ENCODE assay signal across 1 cellular context in the genomic region with DNA sequence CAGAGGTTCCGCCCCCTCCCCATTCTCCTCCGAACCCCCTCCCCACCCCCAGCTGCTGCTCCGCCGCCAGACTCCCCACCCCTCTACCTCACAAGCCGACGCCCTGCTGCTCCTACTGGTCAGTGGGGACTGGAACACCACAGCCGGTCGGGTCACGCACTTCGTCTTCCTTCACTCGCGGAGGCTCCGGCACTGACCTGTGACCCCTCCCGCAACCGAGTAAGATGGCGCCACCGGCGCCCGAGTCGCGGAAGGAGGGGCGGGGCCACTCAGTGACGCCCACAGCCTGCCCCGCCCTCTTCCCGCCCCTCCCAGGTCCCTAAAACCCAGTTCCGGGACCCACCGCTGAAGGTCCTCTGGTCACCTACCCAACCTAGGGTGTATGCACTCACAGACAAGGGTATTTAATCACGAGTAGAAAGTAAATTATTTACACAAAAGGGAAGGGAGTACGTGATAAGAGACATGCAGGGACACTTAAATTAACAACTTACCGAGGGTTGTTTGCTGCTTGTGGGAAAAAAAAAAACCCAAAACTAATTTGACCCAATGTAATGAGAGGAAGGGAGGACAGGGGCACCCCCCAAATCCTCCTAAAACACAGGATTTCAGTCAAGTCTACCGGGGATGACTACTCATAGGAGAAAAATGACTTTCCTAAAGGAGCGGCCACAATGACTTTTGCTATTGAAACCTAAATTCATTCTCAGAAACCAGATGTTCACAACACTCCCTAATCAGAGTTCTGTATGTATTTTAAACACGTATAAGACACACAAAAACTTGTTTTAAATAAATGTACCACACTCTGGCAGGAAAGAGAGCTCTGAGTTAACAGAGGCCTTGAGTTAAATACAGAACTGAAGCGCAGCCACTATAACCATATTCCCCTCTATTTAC.
TF ChIP-seq lines count a peak whose summit lies in the region.

A gene with protein sequence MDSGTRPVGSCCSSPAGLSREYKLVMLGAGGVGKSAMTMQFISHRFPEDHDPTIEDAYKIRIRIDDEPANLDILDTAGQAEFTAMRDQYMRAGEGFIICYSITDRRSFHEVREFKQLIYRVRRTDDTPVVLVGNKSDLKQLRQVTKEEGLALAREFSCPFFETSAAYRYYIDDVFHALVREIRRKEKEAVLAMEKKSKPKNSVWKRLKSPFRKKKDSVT (minus strand): TSS at position 194 of the 900 bp plus-strand sequence. CDS start 588 bp downstream, outside the sequence.

TF ChIP-seq in K562, 482 proteins besides CTCF, POLR2A, EP300 and RAD21 (continued from another document and continues in another):
- TF ChIP-seq, protein P1, sequence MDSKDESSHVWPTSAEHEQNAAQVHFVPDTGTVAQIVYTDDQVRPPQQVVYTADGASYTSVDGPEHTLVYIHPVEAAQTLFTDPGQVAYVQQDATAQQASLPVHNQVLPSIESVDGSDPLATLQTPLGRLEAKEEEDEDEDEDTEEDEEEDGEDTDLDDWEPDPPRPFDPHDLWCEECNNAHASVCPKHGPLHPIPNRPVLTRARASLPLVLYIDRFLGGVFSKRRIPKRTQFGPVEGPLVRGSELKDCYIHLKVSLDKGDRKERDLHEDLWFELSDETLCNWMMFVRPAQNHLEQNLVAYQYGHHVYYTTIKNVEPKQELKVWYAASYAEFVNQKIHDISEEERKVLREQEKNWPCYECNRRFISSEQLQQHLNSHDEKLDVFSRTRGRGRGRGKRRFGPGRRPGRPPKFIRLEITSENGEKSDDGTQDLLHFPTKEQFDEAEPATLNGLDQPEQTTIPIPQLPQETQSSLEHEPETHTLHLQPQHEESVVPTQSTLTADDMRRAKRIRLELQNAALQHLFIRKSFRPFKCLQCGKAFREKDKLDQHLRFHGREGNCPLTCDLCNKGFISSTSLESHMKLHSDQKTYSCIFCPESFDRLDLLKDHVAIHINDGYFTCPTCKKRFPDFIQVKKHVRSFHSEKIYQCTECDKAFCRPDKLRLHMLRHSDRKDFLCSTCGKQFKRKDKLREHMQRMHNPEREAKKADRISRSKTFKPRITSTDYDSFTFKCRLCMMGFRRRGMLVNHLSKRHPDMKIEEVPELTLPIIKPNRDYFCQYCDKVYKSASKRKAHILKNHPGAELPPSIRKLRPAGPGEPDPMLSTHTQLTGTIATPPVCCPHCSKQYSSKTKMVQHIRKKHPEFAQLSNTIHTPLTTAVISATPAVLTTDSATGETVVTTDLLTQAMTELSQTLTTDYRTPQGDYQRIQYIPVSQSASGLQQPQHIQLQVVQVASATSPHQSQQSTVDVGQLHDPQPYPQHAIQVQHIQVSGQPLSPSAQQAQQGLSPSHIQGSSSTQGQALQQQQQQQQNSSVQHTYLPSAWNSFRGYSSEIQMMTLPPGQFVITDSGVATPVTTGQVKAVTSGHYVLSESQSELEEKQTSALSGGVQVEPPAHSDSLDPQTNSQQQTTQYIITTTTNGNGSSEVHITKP (IDR thresholded peaks at IDR 0.05; ENCODE audit: partially characterized antibody): no peak
- peak; percentile 69; the same call in 1 of the 2 replicates for TF ChIP-seq RB1 (IDR thresholded peaks at IDR 0.05; ENCODE audit: low read depth)
- no peak for TF ChIP-seq TOE1 (IDR thresholded peaks at IDR 0.05; ENCODE audit: borderline replicate concordance)
- no peak for TF ChIP-seq TOE1 (CRISPR knock-in tag; IDR thresholded peaks at IDR 0.05; ENCODE audit: borderline replicate concordance, low read depth)
- TF ChIP-seq ZNF507 (tag; conservative IDR thresholded peaks at IDR 0.05): no peak
- TF ChIP-seq, protein P2, sequence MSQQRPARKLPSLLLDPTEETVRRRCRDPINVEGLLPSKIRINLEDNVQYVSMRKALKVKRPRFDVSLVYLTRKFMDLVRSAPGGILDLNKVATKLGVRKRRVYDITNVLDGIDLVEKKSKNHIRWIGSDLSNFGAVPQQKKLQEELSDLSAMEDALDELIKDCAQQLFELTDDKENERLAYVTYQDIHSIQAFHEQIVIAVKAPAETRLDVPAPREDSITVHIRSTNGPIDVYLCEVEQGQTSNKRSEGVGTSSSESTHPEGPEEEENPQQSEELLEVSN (IDR thresholded peaks at IDR 0.05; ENCODE audit: borderline replicate concordance in 1 of 2, extremely low read depth in 1 of 2, insufficient read depth in 1 of 2, insufficient read length in 1 of 2, low read depth in 1 of 2, low read length in 1 of 2, poor library complexity in 1 of 2, severe bottlenecking in 1 of 2): peak in 1 of 2 experiments; percentile 23
- TF ChIP-seq, protein P3, sequence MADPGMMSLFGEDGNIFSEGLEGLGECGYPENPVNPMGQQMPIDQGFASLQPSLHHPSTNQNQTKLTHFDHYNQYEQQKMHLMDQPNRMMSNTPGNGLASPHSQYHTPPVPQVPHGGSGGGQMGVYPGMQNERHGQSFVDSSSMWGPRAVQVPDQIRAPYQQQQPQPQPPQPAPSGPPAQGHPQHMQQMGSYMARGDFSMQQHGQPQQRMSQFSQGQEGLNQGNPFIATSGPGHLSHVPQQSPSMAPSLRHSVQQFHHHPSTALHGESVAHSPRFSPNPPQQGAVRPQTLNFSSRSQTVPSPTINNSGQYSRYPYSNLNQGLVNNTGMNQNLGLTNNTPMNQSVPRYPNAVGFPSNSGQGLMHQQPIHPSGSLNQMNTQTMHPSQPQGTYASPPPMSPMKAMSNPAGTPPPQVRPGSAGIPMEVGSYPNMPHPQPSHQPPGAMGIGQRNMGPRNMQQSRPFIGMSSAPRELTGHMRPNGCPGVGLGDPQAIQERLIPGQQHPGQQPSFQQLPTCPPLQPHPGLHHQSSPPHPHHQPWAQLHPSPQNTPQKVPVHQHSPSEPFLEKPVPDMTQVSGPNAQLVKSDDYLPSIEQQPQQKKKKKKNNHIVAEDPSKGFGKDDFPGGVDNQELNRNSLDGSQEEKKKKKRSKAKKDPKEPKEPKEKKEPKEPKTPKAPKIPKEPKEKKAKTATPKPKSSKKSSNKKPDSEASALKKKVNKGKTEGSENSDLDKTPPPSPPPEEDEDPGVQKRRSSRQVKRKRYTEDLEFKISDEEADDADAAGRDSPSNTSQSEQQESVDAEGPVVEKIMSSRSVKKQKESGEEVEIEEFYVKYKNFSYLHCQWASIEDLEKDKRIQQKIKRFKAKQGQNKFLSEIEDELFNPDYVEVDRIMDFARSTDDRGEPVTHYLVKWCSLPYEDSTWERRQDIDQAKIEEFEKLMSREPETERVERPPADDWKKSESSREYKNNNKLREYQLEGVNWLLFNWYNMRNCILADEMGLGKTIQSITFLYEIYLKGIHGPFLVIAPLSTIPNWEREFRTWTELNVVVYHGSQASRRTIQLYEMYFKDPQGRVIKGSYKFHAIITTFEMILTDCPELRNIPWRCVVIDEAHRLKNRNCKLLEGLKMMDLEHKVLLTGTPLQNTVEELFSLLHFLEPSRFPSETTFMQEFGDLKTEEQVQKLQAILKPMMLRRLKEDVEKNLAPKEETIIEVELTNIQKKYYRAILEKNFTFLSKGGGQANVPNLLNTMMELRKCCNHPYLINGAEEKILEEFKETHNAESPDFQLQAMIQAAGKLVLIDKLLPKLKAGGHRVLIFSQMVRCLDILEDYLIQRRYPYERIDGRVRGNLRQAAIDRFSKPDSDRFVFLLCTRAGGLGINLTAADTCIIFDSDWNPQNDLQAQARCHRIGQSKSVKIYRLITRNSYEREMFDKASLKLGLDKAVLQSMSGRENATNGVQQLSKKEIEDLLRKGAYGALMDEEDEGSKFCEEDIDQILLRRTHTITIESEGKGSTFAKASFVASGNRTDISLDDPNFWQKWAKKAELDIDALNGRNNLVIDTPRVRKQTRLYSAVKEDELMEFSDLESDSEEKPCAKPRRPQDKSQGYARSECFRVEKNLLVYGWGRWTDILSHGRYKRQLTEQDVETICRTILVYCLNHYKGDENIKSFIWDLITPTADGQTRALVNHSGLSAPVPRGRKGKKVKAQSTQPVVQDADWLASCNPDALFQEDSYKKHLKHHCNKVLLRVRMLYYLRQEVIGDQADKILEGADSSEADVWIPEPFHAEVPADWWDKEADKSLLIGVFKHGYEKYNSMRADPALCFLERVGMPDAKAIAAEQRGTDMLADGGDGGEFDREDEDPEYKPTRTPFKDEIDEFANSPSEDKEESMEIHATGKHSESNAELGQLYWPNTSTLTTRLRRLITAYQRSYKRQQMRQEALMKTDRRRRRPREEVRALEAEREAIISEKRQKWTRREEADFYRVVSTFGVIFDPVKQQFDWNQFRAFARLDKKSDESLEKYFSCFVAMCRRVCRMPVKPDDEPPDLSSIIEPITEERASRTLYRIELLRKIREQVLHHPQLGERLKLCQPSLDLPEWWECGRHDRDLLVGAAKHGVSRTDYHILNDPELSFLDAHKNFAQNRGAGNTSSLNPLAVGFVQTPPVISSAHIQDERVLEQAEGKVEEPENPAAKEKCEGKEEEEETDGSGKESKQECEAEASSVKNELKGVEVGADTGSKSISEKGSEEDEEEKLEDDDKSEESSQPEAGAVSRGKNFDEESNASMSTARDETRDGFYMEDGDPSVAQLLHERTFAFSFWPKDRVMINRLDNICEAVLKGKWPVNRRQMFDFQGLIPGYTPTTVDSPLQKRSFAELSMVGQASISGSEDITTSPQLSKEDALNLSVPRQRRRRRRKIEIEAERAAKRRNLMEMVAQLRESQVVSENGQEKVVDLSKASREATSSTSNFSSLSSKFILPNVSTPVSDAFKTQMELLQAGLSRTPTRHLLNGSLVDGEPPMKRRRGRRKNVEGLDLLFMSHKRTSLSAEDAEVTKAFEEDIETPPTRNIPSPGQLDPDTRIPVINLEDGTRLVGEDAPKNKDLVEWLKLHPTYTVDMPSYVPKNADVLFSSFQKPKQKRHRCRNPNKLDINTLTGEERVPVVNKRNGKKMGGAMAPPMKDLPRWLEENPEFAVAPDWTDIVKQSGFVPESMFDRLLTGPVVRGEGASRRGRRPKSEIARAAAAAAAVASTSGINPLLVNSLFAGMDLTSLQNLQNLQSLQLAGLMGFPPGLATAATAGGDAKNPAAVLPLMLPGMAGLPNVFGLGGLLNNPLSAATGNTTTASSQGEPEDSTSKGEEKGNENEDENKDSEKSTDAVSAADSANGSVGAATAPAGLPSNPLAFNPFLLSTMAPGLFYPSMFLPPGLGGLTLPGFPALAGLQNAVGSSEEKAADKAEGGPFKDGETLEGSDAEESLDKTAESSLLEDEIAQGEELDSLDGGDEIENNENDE (IDR thresholded peaks at IDR 0.05; ENCODE audit: low read depth, low read length): no peak
- TF ChIP-seq IRF2 (CRISPR knock-in tag; IDR thresholded peaks at IDR 0.05): no peak
- TF ChIP-seq, protein P4, sequence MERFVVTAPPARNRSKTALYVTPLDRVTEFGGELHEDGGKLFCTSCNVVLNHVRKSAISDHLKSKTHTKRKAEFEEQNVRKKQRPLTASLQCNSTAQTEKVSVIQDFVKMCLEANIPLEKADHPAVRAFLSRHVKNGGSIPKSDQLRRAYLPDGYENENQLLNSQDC (CRISPR knock-in tag; IDR thresholded peaks at IDR 0.05): no peak
- TF ChIP-seq NR1H2 (CRISPR knock-in tag; IDR thresholded peaks at IDR 0.05): no peak
- TF ChIP-seq, protein P5, sequence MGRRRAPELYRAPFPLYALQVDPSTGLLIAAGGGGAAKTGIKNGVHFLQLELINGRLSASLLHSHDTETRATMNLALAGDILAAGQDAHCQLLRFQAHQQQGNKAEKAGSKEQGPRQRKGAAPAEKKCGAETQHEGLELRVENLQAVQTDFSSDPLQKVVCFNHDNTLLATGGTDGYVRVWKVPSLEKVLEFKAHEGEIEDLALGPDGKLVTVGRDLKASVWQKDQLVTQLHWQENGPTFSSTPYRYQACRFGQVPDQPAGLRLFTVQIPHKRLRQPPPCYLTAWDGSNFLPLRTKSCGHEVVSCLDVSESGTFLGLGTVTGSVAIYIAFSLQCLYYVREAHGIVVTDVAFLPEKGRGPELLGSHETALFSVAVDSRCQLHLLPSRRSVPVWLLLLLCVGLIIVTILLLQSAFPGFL (CRISPR knock-in tag; IDR thresholded peaks at IDR 0.05): no peak
- TF ChIP-seq ZKSCAN8 (CRISPR knock-in tag; IDR thresholded peaks at IDR 0.05): no peak
- no peak for TF ChIP-seq BACH1 (tag; IDR thresholded peaks at IDR 0.05)
- no peak for TF ChIP-seq BRD9 (IDR thresholded peaks at IDR 0.05; ENCODE audit: low read depth, partially characterized antibody)
- no peak for TF ChIP-seq ZFP30 (CRISPR knock-in tag; IDR thresholded peaks at IDR 0.05; ENCODE audit: borderline replicate concordance)
- no peak for TF ChIP-seq ARID1B (IDR thresholded peaks at IDR 0.05)
- TF ChIP-seq EZH2 (IDR thresholded peaks at IDR 0.05; ENCODE audit: borderline replicate concordance, low read depth, low read length): no peak
- TF ChIP-seq, protein P6, sequence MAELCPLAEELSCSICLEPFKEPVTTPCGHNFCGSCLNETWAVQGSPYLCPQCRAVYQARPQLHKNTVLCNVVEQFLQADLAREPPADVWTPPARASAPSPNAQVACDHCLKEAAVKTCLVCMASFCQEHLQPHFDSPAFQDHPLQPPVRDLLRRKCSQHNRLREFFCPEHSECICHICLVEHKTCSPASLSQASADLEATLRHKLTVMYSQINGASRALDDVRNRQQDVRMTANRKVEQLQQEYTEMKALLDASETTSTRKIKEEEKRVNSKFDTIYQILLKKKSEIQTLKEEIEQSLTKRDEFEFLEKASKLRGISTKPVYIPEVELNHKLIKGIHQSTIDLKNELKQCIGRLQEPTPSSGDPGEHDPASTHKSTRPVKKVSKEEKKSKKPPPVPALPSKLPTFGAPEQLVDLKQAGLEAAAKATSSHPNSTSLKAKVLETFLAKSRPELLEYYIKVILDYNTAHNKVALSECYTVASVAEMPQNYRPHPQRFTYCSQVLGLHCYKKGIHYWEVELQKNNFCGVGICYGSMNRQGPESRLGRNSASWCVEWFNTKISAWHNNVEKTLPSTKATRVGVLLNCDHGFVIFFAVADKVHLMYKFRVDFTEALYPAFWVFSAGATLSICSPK (IDR thresholded peaks at IDR 0.05; ENCODE audit: borderline replicate concordance): no peak
- TF ChIP-seq CBX8 (IDR thresholded peaks at IDR 0.05; ENCODE audit: borderline replicate concordance, extremely low read depth, low read depth, low read length, poor library complexity, severe bottlenecking): no peak
- no peak for TF ChIP-seq PCBP1 (IDR thresholded peaks at IDR 0.05; ENCODE audit: low read depth, low read length, poor library complexity, severe bottlenecking)
- TF ChIP-seq HDAC6 (IDR thresholded peaks at IDR 0.05; ENCODE audit: low read depth, low read length): peak; percentile 79; the same call in 1 of the 2 replicates
- TF ChIP-seq HDAC1 (IDR thresholded peaks at IDR 0.05): no peak
- peak; percentile 54 for TF ChIP-seq KDM5B (IDR thresholded peaks at IDR 0.05; ENCODE audit: insufficient replicate concordance, low read depth, low read length)
- TF ChIP-seq, protein P7, sequence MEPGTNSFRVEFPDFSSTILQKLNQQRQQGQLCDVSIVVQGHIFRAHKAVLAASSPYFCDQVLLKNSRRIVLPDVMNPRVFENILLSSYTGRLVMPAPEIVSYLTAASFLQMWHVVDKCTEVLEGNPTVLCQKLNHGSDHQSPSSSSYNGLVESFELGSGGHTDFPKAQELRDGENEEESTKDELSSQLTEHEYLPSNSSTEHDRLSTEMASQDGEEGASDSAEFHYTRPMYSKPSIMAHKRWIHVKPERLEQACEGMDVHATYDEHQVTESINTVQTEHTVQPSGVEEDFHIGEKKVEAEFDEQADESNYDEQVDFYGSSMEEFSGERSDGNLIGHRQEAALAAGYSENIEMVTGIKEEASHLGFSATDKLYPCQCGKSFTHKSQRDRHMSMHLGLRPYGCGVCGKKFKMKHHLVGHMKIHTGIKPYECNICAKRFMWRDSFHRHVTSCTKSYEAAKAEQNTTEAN (CRISPR knock-in tag; IDR thresholded peaks at IDR 0.05): no peak
- TF ChIP-seq ZNF217 (CRISPR knock-in tag; IDR thresholded peaks at IDR 0.05): no peak
- TF ChIP-seq, protein P8, sequence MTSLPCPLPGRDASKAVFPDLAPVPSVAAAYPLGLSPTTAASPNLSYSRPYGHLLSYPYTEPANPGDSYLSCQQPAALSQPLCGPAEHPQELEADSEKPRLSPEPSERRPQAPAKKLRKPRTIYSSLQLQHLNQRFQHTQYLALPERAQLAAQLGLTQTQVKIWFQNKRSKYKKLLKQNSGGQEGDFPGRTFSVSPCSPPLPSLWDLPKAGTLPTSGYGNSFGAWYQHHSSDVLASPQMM (CRISPR knock-in tag; IDR thresholded peaks at IDR 0.05): no peak
- TF ChIP-seq ZNF212 (CRISPR knock-in tag; IDR thresholded peaks at IDR 0.05): no peak
- no peak for TF ChIP-seq NELFE (IDR thresholded peaks at IDR 0.05; ENCODE audit: insufficient read depth, insufficient read length)
- no peak for TF ChIP-seq ZNF274 (IDR thresholded peaks at IDR 0.05; ENCODE audit: borderline replicate concordance, low read depth, low read length)
